9 cellular contexts compared by ENCODE assay signal in genomic region chr9:91208837-91209236, GRCh38.
DNase-seq lines count a peak whose midpoint lies in the region; ATAC-seq and TF ChIP-seq lines count a peak whose summit lies in the region.
"Had no signal": no experiment of that assay in that cellular context is flagged by ENCODE, and none has a peak within 500 bp of the region (broad histone marks: within the 10 kb centered on the region; RNA-seq: fewer than 3 reads in every experiment).

No MANE protein-coding gene starts in this region.

- peak overlapping the region; percentile 51 for H3K4me3 ChIP-seq in OCI-LY7 (ENCODE audit: low read depth, low read length, poor library complexity, severe bottlenecking)
- H3K4me3 ChIP-seq in heart left ventricle: no peak overlapping the region
- H3K4me3 ChIP-seq: lung, skin epidermis had no signal

- 90 to 97% (median 95%) methylated on average over 5 of the region's 5 CpGs for WGBS in heart left ventricle, 4 donors

- TF ChIP-seq CTCF in OCI-LY7 (conservative IDR thresholded peaks at IDR 0.05; ENCODE audit: low read length) (no peak), heart left ventricle (IDR thresholded peaks at IDR 0.05) (no peak)

- H3K4me1 Mint-ChIP-seq in stimulated activated memory B cell treated with anti-CD40 and anti-IgM and Interleukin-4, amounts not matched to agents 10 μg/mL and 1 μg/mL and 100 μg/mL, for 72 hours: peaks cover 52% of the 10 kb centered on the region

- H3K9me3 Mint-ChIP-seq in stimulated activated memory B cell treated with anti-CD40 and anti-IgM and Interleukin-4, amounts not matched to agents 10 μg/mL and 1 μg/mL and 100 μg/mL, for 72 hours: no peaks in the 10 kb centered on the region

- no peaks in the 10 kb centered on the region for H3K27me3 Mint-ChIP-seq in stimulated activated memory B cell treated with anti-CD40 and anti-IgM and Interleukin-4, amounts not matched to agents 10 μg/mL and 1 μg/mL and 100 μg/mL, for 72 hours

- H3K4me2 ChIP-seq in OCI-LY7 (ENCODE audit: low read length): peak overlapping the region; percentile 83

- POLR2A ChIA-PET in OCI-LY7 (lab: Charles Lee): interaction anchor here (0.5 to 2.6 kb wide), 5 partner anchors 11 to 152 kb away, joined by 3 to 19 read pairs (median 4); no protein-coding TSS in a partner anchor

- CTCF ChIA-PET in OCI-LY7 (lab: Charles Lee; ENCODE audit: unreplicated experiment): no interaction called here

- no peaks in the 10 kb centered on the region for H4K20me1 ChIP-seq in OCI-LY7 (ENCODE audit: insufficient read depth, low read length)

- H3K4me1 ChIP-seq in OCI-LY7 (ENCODE audit: insufficient read depth, low read length, poor library complexity, severe bottlenecking) (peaks cover 53% of the 10 kb centered on the region), heart left ventricle (peaks cover 3 to 26% (median 15%) of the 10 kb centered on the region in 12 donors)

- H3K4me3 Mint-ChIP-seq in stimulated activated memory B cell treated with anti-CD40 and anti-IgM and Interleukin-4, amounts not matched to agents 10 μg/mL and 1 μg/mL and 100 μg/mL, for 72 hours: no peak overlapping the region

- ATAC-seq in GM21529 (IDR thresholded peaks at IDR 0.05; ENCODE audit: unreplicated experiment) (peak; percentile 4), heart left ventricle (no peak), HG03460 (IDR thresholded peaks at IDR 0.05; ENCODE audit: unreplicated experiment) (no peak)
- ATAC-seq in stimulated activated memory B cell treated with anti-CD40 and anti-IgM and Interleukin-4, amounts not matched to agents 10 μg/mL and 1 μg/mL and 100 μg/mL, for 72 hours: peak; percentile 46

- H3K27ac ChIP-seq in OCI-LY7 (ENCODE audit: low read depth, low read length, poor library complexity, severe bottlenecking) (peak overlapping the region; percentile 95), heart left ventricle (peak overlapping the region in 8 of 12 donors; percentile 44 to 90 (median 58))

- BruUV-seq in OCI-LY7 (replicated peaks; lab: Mats Ljungman, UMichigan): no TSS peak

- H3K27me3 ChIP-seq in heart left ventricle: no peaks in the 10 kb centered on the region

- H3K36me3 ChIP-seq in OCI-LY7 (ENCODE audit: insufficient read depth, low read length): no peaks in the 10 kb centered on the region; the same call in 1 of the 2 replicates
- H3K36me3 ChIP-seq in heart left ventricle: peaks cover 0 to 13% (median 5%) of the 10 kb centered on the region in 9 donors

- no peaks in the 10 kb centered on the region for H3K79me2 ChIP-seq in OCI-LY7 (ENCODE audit: insufficient read depth, low read depth, low read length)

- TF ChIP-seq POLR2A in heart left ventricle (IDR thresholded peaks at IDR 0.05): no peak

- H2AFZ ChIP-seq in OCI-LY7 (ENCODE audit: low read length): peak overlapping the region; percentile 92; the same call in 1 of the 2 replicates

- H3K27ac Mint-ChIP-seq in stimulated activated memory B cell treated with anti-CD40 and anti-IgM and Interleukin-4, amounts not matched to agents 10 μg/mL and 1 μg/mL and 100 μg/mL, for 72 hours: peak overlapping the region; percentile 91

- H3K9me3 ChIP-seq in OCI-LY7 (ENCODE audit: low read length) (peaks cover 10% of the 10 kb centered on the region; the same call in 1 of the 2 replicates), heart left ventricle (no peaks in the 10 kb centered on the region)

- intact Hi-C loops in OCI-LY7 (cut with micrococcal nuclease; ENCODE audit: unreplicated experiment) (loop anchor here (1.0 to 5.0 kb wide), 2 partner anchors 17 to 153 kb away; partner anchors contain the start of gene AUH), heart left ventricle (cut with DNase I) (no loop called here)

- H3K36me3 Mint-ChIP-seq in stimulated activated memory B cell treated with anti-CD40 and anti-IgM and Interleukin-4, amounts not matched to agents 10 μg/mL and 1 μg/mL and 100 μg/mL, for 72 hours: peaks cover 24% of the 10 kb centered on the region

- DNase-seq in OCI-LY7 (ENCODE audit: low spot score) (peak; percentile 28), heart left ventricle (no peak), glomerular visceral epithelial cell (ENCODE audit: extremely low spot score) (no peak), SKM-1 (lab: John Stamatoyannopoulos, UW; ENCODE audit: unreplicated experiment) (no peak)

- no peaks in the 10 kb centered on the region for H3K9me2 ChIP-seq in OCI-LY7 (ENCODE audit: insufficient read depth, low read length)

Comparison
In these comparisons a context has a peak if more than half of its experiments do, and no peak if none do; other contexts are left out.
1. ATAC-seq: peak in GM21529 (single experiment) and stimulated activated memory B cell treated with anti-CD40 and anti-IgM and Interleukin-4, amounts not matched to agents 10 μg/mL and 1 μg/mL and 100 μg/mL, for 72 hours (single experiment); none in heart left ventricle (0 of 4) and HG03460 (single experiment).